8 cellular contexts compared by ENCODE assay signal in the genomic region with DNA sequence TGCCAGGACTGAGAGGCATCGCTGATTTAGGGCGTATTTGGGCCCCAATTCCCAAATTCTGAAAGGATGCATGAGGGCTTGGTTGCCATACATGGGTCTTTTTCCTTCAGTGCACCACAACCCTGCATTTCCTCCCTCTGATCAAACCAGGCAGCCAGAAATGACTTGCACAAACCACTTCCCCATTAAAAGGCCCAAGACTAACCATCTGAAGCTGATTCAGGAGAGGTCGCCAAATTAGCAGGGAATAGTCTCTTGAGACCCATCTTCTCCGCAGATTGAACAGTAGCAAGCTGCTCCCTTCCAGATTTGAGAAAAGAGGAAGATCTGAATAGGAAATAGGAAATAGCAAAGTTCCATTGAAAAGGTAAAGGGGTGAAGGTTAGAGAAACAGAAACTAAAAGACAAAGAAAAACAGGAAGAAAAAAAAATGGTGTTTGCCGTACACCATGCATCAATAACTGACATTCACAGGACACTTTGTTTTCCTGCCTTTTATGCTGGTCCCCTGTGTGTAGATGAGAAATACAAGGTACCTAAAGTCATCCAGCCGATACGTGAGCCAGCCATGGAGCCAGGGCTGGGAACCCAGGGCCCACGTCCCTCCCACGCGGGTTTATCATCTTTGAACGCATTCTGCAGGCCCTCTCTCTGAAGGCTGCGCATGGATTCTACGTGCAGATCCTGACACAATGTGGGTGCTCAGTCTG.
DNase-seq lines count a peak whose midpoint lies in the region; ATAC-seq and TF ChIP-seq lines count a peak whose summit lies in the region.

No MANE protein-coding gene starts in this region.

- H3K4me3 ChIP-seq in aorta (ENCODE audit: low read length in 2 of 2) (no peak overlapping the region), ascending aorta (no peak overlapping the region)

- no peaks in the 10 kb centered on the region for H3K9me3 ChIP-seq in aorta (ENCODE audit: control insufficient read depth, low read length)
- no peaks in the 10 kb centered on the region for H3K9me3 ChIP-seq in ascending aorta

- intact Hi-C loops in aorta (cut with DNase I) (no loop called here), ascending aorta (cut with DNase I) (no loop called here)

- peak overlapping the region; percentile 67 for H3K4me3 Mint-ChIP-seq in glutamatergic neuron (ENCODE audit: unreplicated experiment)

- no peaks in the 10 kb centered on the region for H3K36me3 Mint-ChIP-seq in glutamatergic neuron (ENCODE audit: unreplicated experiment)

- DNase-seq in NCI-H2171 treated with DMSO at 0.1 percent for 48 hours (lab: John Stamatoyannopoulos, UW) (peak; percentile 57), glutamatergic neuron (no peak), aorta (no peak), ascending aorta (ENCODE audit: low spot score in 2 of 2) (no peak), HuH-7 (ENCODE audit: low spot score) (no peak)

- TF ChIP-seq CTCF in glutamatergic neuron (IDR thresholded peaks at IDR 0.05; ENCODE audit: partially characterized antibody, unreplicated experiment) (no peak), ascending aorta (IDR thresholded peaks at IDR 0.05) (no peak)

- H3K27ac ChIP-seq in aorta (ENCODE audit: low read depth in 1 of 2, low read length in 2 of 2) (no peak overlapping the region), ascending aorta (no peak overlapping the region)

- WGBS in aorta, 2 donors, result 94 to 95% methylated on average over 13 of the region's 13 CpGs

- H3K27me3 Mint-ChIP-seq in glutamatergic neuron (ENCODE audit: unreplicated experiment), result peaks cover 9% of the 10 kb centered on the region

- H3K27me3 ChIP-seq in aorta (ENCODE audit: control insufficient read depth in 1 of 2, insufficient read depth in 2 of 2, low read length in 1 of 2), result no peaks in the 10 kb centered on the region
- H3K27me3 ChIP-seq in ascending aorta, result no peaks in the 10 kb centered on the region

- H3K36me3 ChIP-seq in aorta (ENCODE audit: control insufficient read depth in 1 of 2, insufficient read depth in 2 of 2, low read length in 1 of 2) (no peaks in the 10 kb centered on the region), ascending aorta (no peaks in the 10 kb centered on the region)

- H3K27ac Mint-ChIP-seq in glutamatergic neuron (ENCODE audit: unreplicated experiment), result peak overlapping the region; percentile 100

- H3K4me1 ChIP-seq in aorta (ENCODE audit: control insufficient read depth in 1 of 2, insufficient read depth in 2 of 2, low read length in 2 of 2), result no peaks in the 10 kb centered on the region
- H3K4me1 ChIP-seq in ascending aorta, result peaks cover 0 to 6% of the 10 kb centered on the region in 2 donors

- peaks cover 49% of the 10 kb centered on the region for H3K4me1 Mint-ChIP-seq in glutamatergic neuron (ENCODE audit: low read depth, unreplicated experiment)

- peak; percentile 80 for ATAC-seq in GM18498 (IDR thresholded peaks at IDR 0.05; ENCODE audit: unreplicated experiment)
- ATAC-seq in GM21825 (IDR thresholded peaks at IDR 0.05; ENCODE audit: unreplicated experiment), result peak; percentile 77
- no peak for ATAC-seq in GM21786 (IDR thresholded peaks at IDR 0.05; ENCODE audit: unreplicated experiment)
- ATAC-seq in aorta (ENCODE audit: low FRiP score), result no peak

- peaks cover 20% of the 10 kb centered on the region for H3K9me3 Mint-ChIP-seq in glutamatergic neuron (ENCODE audit: unreplicated experiment)

Comparison
In these comparisons a context has a peak if more than half of its experiments do, and no peak if none do; other contexts are left out.
1. ATAC-seq: peak in GM18498 (single experiment) and GM21825 (single experiment); none in GM21786 (single experiment) and aorta (single experiment).